Comparison of ENCODE assay signal across 11 cellular contexts in the genomic region with DNA sequence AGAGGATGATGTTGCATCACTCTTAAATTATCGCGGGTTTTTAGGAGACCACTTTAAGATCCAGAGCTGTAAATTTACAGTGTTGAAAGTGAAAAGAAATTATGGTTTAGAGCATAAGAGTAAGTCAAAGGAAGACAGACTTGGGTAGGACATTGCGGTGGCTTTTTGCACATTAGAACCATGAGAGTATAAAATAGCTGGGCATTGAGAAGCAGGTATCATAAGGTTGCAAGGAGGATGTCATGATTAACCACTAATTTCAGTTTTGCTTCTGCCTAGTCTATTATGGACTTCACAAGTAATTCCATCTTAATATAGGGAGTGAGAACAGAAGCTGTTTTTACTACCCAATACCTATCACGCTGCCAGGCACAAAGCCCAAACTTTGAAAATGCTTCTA. TPM values are rescaled to one million over a fixed set of nuclear protein-coding genes. Genes with fewer than 3 reads are reported as not detected.
"Had no signal": no experiment of that assay in that cellular context is flagged by ENCODE, and none has a peak within 500 bp of the region (broad histone marks: within the 10 kb centered on the region; RNA-seq: fewer than 3 reads in every experiment).

No MANE protein-coding gene starts in this region.

- H3K9ac ChIP-seq: KMS-11 had no signal

- H3K9me3 Mint-ChIP-seq: HFFc6 had no signal

- DNase-seq: GOT3, H7, HFFc6, IMR-90, KBM-7 had no signal

- H3K36me3 ChIP-seq: HAP-1 had no signal

- ATAC-seq: HCT116 had no signal

- H3K4me2 ChIP-seq: KMS-11 had no signal

- FAIRE-seq: HTR-8/SVneo had no signal

- H3K27ac ChIP-seq: KMS-11 had no signal

- H3K27ac Mint-ChIP-seq: HFFc6 had no signal

- H3K4me3 Mint-ChIP-seq: HFFc6 had no signal

- H3K9me3 ChIP-seq: HAP-1 had no signal

- H3K4me3 ChIP-seq: HAP-1 had no signal

RNA-seq across cellular contexts. Expression of a gene that starts 57.7 kb away (rescaled TPM):
- total RNA-seq: H4, HFFc6, HT-29, IMR-90 had no signal
